Comparison of ENCODE assay signal across 25 cellular contexts in genomic region chr16:86243123-86243473, GRCh38.
"Had no signal": no experiment of that assay in that cellular context is flagged by ENCODE, and none has a peak within 500 bp of the region (broad histone marks: within the 10 kb centered on the region; RNA-seq: fewer than 3 reads in every experiment).

No MANE protein-coding gene starts in this region.

- ATAC-seq: activated CD4-positive, alpha-beta T cell treated with anti-CD3 and anti-CD28 coated beads for 36 hours; activated CD8-positive, alpha-beta T cell treated with anti-CD3 and anti-CD28 coated beads for 36 hours; activated T-cell treated with anti-CD3 and anti-CD28 coated beads, Interleukin-2, amount 50 U/mL, for 4 hours; activated T-helper 17 cell treated with anti-CD3 and anti-CD28 coated beads, Interleukin-2, amount 50 U/mL, for 72 hours; SK-N-SH treated with all-trans-retinoic acid at 6 μM for 48 hours had no signal

- H3K4me3 Mint-ChIP-seq: activated CD4-positive, alpha-beta T cell treated with anti-CD3 and anti-CD28 coated beads for 36 hours; activated CD4-positive, alpha-beta T cell treated with anti-CD3 and anti-CD28 coated beads, Interleukin-2, amount 10 ng/mL, durations not matched to agents 7 days and 5 days; activated CD8-positive, alpha-beta T cell treated with anti-CD3 and anti-CD28 coated beads for 36 hours; activated naive CD8-positive, alpha-beta T cell; activated T-cell treated with anti-CD3 and anti-CD28 coated beads, Interleukin-2, amount 50 U/mL, for 4 hours; activated T-helper 17 cell treated with anti-CD3 and anti-CD28 coated beads, Interleukin-2, amount 50 U/mL, for 72 hours; central memory CD8-positive, alpha-beta T cell; endodermal cell had no signal

- H3K4me1 Mint-ChIP-seq: activated CD4-positive, alpha-beta T cell treated with anti-CD3 and anti-CD28 coated beads for 36 hours; activated CD4-positive, alpha-beta T cell treated with anti-CD3 and anti-CD28 coated beads, Interleukin-2, amount 10 ng/mL, durations not matched to agents 7 days and 5 days; activated T-helper 17 cell treated with anti-CD3 and anti-CD28 coated beads, Interleukin-2, amount 50 U/mL, for 72 hours; central memory CD8-positive, alpha-beta T cell; endodermal cell had no signal

- H3K27ac ChIP-seq: brain microvascular endothelial cell had no signal

- H3K36me3 ChIP-seq: brain microvascular endothelial cell had no signal

- H3K36me3 Mint-ChIP-seq: activated naive CD8-positive, alpha-beta T cell had no signal

- H3K27ac Mint-ChIP-seq: activated CD4-positive, alpha-beta T cell treated with anti-CD3 and anti-CD28 coated beads for 36 hours; activated CD4-positive, alpha-beta T cell treated with anti-CD3 and anti-CD28 coated beads, Interleukin-2, amount 10 ng/mL, durations not matched to agents 7 days and 5 days; activated CD8-positive, alpha-beta T cell treated with anti-CD3 and anti-CD28 coated beads for 36 hours; activated naive CD8-positive, alpha-beta T cell; activated T-helper 17 cell treated with anti-CD3 and anti-CD28 coated beads, Interleukin-2, amount 50 U/mL, for 72 hours; endodermal cell had no signal

- DNase-seq: activated CD4-positive, alpha-beta T cell treated with anti-CD3 and anti-CD28 coated beads for 36 hours; activated CD4-positive, alpha-beta T cell treated with anti-CD3 and anti-CD28 coated beads, Interleukin-2, amount 10 ng/mL, durations not matched to agents 7 days and 5 days; activated CD4-positive, alpha-beta T cell treated with anti-CD3 and anti-CD28 coated beads, Interleukin-2, amount 50 U/mL, for 48 hours; activated CD4-positive, CD25-positive, alpha-beta regulatory T cell; activated CD4-positive, CD25-positive, alpha-beta regulatory T cell treated with anti-CD3 and anti-CD28 coated beads, Interleukin-2, amount 50 U/mL, for 72 hours; activated CD8-positive, alpha-beta memory T cell treated with anti-CD3 and anti-CD28 coated beads for 24 hours; activated CD8-positive, alpha-beta T cell treated with anti-CD3 and anti-CD28 coated beads for 36 hours; activated effector memory CD4-positive, alpha-beta T cell treated with Interleukin-2 at 50 U/mL for 16 hours; activated gamma-delta T cell treated with Interleukin-2 at 50 U/mL for 16 hours; activated naive CD4-positive, alpha-beta T cell treated with anti-CD3 and anti-CD28 coated beads, Interleukin-2, amount 50 U/mL, for 16 hours; activated naive CD4-positive, alpha-beta T cell treated with Interleukin-2 at 50 U/mL for 16 hours; activated T-cell treated with anti-CD3 and anti-CD28 coated beads, Interleukin-2, amount 50 U/mL, for 4 hours; amniotic stem cell; anterior cingulate cortex; brain microvascular endothelial cell; cortex of kidney; dermis blood vessel endothelial cell; effector CD8-positive, alpha-beta T cell; endodermal cell; foreskin fibroblast; T-helper 2 cell had no signal

- H3K9me3 Mint-ChIP-seq: activated CD4-positive, alpha-beta T cell treated with anti-CD3 and anti-CD28 coated beads, Interleukin-2, amount 10 ng/mL, durations not matched to agents 7 days and 5 days; activated CD8-positive, alpha-beta T cell treated with anti-CD3 and anti-CD28 coated beads for 36 hours; activated T-cell treated with anti-CD3 and anti-CD28 coated beads, Interleukin-2, amount 50 U/mL, for 4 hours; activated T-helper 17 cell treated with anti-CD3 and anti-CD28 coated beads, Interleukin-2, amount 50 U/mL, for 72 hours; central memory CD8-positive, alpha-beta T cell had no signal
